1 cellular context compared by ENCODE assay signal in the genomic region with DNA sequence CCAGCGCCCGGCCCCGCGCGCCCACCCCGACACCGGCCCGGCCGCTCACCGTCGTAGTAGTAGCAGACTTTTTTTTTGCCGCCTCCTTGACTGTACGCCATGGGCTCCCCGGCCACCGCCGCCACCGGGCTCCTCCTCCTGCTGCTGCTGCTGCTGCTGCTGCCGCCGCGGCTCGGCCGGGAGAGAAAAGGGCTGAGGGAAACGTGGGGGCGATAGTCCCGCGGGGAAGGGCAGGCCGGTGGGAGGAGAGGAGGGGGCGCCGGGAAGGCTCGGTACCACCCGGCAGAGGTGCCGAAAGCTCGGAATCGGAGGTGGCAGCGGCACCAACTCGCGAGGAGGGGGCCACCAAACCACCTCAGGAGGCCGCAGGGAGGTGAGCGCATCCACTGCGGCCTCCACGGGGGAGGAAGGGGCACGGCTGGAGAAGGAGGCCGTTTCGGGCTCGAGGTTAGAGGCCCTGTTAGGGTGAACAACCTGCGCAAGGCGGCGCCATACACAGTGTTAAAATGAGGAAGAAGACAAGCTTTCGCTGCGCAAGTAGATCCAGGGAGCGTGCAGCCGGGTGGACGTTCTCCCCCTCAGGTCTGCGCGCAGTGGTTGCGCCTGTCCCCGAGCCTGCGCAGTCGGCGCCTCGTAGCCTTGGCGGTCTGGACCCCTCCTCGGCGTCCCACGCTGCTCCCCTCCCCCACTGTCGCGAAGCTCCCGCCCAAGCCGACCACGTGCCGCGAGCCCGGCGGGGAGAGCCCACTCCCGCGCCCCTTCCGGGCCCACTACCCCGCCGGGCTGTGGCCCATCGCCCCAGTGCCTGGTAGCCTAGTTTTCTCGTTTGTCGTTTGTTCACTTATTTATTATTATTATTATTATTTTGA.
TF ChIP-seq lines count a peak whose summit lies in the region.

A gene (minus strand): TSS at position 341 of the 869 bp plus-strand sequence. CDS start 240 bp downstream, at position 101.

TF ChIP-seq in GM12878, 131 proteins besides CTCF, POLR2A, EP300 and RAD21 (continued from another document and continues in another):
- TF ChIP-seq, protein P1, sequence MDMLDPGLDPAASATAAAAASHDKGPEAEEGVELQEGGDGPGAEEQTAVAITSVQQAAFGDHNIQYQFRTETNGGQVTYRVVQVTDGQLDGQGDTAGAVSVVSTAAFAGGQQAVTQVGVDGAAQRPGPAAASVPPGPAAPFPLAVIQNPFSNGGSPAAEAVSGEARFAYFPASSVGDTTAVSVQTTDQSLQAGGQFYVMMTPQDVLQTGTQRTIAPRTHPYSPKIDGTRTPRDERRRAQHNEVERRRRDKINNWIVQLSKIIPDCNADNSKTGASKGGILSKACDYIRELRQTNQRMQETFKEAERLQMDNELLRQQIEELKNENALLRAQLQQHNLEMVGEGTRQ (IDR thresholded peaks at IDR 0.05; ENCODE audit: borderline replicate concordance, low read depth, low read length): peak; percentile 56
- TF ChIP-seq TCF12 (IDR thresholded peaks at IDR 0.05; ENCODE audit: low read depth, low read length) (peak; percentile 58; the same call in 1 of the 2 replicates), JUNB (IDR thresholded peaks at IDR 0.05) (no peak), ASH2L (IDR thresholded peaks at IDR 0.05; ENCODE audit: borderline replicate concordance, low read depth) (peak; percentile 52; the same call in 1 of the 2 replicates), HCFC1 (IDR thresholded peaks at IDR 0.05; ENCODE audit: low read length) (peak; percentile 40; the same call in 1 of the 2 replicates), BMI1 (IDR thresholded peaks at IDR 0.05; ENCODE audit: borderline replicate concordance) (no peak), SPI1 (IDR thresholded peaks at IDR 0.05; ENCODE audit: borderline replicate concordance, insufficient read depth, low read depth, low read length) (no peak), HDAC2 (IDR thresholded peaks at IDR 0.05) (no peak), YBX1 (IDR thresholded peaks at IDR 0.05) (no peak), ZNF622 (IDR thresholded peaks at IDR 0.05) (no peak), MYC (IDR thresholded peaks at IDR 0.05; ENCODE audit: insufficient read depth, insufficient read length, insufficient replicate concordance, low read length, severe bottlenecking) (peak; percentile 93), TBL1XR1 (IDR thresholded peaks at IDR 0.05; ENCODE audit: low read depth, low read length) (0 out of 2 replicates have a peak, but pooled peaks have one; percentile 43), CREM (IDR thresholded peaks at IDR 0.05; ENCODE audit: low read depth) (peak; percentile 51; the same call in 1 of the 2 replicates), BACH1 (IDR thresholded peaks at IDR 0.05; ENCODE audit: borderline replicate concordance) (peak; percentile 78; the same call in 1 of the 2 replicates), LARP7 (IDR thresholded peaks at IDR 0.05) (peak; percentile 96), CBX5 (IDR thresholded peaks at IDR 0.05; ENCODE audit: low read depth) (no peak; the same call in none of the 2 replicates), NRF1 (conservative IDR thresholded peaks at IDR 0.05; ENCODE audit: low read depth, low read length) (peak; percentile 76), GATAD2B (conservative IDR thresholded peaks at IDR 0.05; ENCODE audit: low read depth) (peak; percentile 80), ZBED1 (IDR thresholded peaks at IDR 0.05; ENCODE audit: borderline replicate concordance) (no peak), HDAC6 (IDR thresholded peaks at IDR 0.05; ENCODE audit: unreplicated experiment) (no peak), DPF2 (IDR thresholded peaks at IDR 0.05) (peak; percentile 82), RELA (IDR thresholded peaks at IDR 0.05; ENCODE audit: borderline replicate concordance, partially characterized antibody) (peak; percentile 92), RB1 (IDR thresholded peaks at IDR 0.05; ENCODE audit: borderline replicate concordance) (peak; percentile 90; the same call in 1 of the 2 replicates), SIN3A (IDR thresholded peaks at IDR 0.05; ENCODE audit: low read depth, low read length) (0 out of 2 replicates have a peak, but pooled peaks have one; percentile 21), POU2F2 (IDR thresholded peaks at IDR 0.05; ENCODE audit: borderline replicate concordance, low read depth, low read length) (no peak), SREBF1 (IDR thresholded peaks at IDR 0.05; ENCODE audit: low read length) (peak; percentile 95), MXI1 (IDR thresholded peaks at IDR 0.05; ENCODE audit: low read depth, low read length) (peak; percentile 87), STAT3 (IDR thresholded peaks at IDR 0.05; ENCODE audit: low read depth, low read length) (no peak), MYB (IDR thresholded peaks at IDR 0.05; ENCODE audit: borderline replicate concordance, low read depth, low read length) (no peak), SIX5 (IDR thresholded peaks at IDR 0.05; ENCODE audit: low read depth, low read length, severe bottlenecking) (peak; percentile 23), EED (IDR thresholded peaks at IDR 0.05; ENCODE audit: low read depth) (0 out of 2 replicates have a peak, but pooled peaks have one; percentile 44), ESRRA (IDR thresholded peaks at IDR 0.05; ENCODE audit: low read length) (no peak; the same call in 1 of the 2 replicates)
- TF ChIP-seq, protein P2, sequence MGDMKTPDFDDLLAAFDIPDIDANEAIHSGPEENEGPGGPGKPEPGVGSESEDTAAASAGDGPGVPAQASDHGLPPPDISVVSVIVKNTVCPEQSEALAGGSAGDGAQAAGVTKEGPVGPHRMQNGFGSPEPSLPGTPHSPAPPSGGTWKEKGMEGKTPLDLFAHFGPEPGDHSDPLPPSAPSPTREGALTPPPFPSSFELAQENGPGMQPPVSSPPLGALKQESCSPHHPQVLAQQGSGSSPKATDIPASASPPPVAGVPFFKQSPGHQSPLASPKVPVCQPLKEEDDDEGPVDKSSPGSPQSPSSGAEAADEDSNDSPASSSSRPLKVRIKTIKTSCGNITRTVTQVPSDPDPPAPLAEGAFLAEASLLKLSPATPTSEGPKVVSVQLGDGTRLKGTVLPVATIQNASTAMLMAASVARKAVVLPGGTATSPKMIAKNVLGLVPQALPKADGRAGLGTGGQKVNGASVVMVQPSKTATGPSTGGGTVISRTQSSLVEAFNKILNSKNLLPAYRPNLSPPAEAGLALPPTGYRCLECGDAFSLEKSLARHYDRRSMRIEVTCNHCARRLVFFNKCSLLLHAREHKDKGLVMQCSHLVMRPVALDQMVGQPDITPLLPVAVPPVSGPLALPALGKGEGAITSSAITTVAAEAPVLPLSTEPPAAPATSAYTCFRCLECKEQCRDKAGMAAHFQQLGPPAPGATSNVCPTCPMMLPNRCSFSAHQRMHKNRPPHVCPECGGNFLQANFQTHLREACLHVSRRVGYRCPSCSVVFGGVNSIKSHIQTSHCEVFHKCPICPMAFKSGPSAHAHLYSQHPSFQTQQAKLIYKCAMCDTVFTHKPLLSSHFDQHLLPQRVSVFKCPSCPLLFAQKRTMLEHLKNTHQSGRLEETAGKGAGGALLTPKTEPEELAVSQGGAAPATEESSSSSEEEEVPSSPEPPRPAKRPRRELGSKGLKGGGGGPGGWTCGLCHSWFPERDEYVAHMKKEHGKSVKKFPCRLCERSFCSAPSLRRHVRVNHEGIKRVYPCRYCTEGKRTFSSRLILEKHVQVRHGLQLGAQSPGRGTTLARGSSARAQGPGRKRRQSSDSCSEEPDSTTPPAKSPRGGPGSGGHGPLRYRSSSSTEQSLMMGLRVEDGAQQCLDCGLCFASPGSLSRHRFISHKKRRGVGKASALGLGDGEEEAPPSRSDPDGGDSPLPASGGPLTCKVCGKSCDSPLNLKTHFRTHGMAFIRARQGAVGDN (IDR thresholded peaks at IDR 0.05): peak; percentile 52
- TF ChIP-seq, protein P3, sequence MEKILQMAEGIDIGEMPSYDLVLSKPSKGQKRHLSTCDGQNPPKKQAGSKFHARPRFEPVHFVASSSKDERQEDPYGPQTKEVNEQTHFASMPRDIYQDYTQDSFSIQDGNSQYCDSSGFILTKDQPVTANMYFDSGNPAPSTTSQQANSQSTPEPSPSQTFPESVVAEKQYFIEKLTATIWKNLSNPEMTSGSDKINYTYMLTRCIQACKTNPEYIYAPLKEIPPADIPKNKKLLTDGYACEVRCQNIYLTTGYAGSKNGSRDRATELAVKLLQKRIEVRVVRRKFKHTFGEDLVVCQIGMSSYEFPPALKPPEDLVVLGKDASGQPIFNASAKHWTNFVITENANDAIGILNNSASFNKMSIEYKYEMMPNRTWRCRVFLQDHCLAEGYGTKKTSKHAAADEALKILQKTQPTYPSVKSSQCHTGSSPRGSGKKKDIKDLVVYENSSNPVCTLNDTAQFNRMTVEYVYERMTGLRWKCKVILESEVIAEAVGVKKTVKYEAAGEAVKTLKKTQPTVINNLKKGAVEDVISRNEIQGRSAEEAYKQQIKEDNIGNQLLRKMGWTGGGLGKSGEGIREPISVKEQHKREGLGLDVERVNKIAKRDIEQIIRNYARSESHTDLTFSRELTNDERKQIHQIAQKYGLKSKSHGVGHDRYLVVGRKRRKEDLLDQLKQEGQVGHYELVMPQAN (conservative IDR thresholded peaks at IDR 0.05): peak; percentile 41; the same call in 1 of the 2 replicates
- TF ChIP-seq, protein P4, sequence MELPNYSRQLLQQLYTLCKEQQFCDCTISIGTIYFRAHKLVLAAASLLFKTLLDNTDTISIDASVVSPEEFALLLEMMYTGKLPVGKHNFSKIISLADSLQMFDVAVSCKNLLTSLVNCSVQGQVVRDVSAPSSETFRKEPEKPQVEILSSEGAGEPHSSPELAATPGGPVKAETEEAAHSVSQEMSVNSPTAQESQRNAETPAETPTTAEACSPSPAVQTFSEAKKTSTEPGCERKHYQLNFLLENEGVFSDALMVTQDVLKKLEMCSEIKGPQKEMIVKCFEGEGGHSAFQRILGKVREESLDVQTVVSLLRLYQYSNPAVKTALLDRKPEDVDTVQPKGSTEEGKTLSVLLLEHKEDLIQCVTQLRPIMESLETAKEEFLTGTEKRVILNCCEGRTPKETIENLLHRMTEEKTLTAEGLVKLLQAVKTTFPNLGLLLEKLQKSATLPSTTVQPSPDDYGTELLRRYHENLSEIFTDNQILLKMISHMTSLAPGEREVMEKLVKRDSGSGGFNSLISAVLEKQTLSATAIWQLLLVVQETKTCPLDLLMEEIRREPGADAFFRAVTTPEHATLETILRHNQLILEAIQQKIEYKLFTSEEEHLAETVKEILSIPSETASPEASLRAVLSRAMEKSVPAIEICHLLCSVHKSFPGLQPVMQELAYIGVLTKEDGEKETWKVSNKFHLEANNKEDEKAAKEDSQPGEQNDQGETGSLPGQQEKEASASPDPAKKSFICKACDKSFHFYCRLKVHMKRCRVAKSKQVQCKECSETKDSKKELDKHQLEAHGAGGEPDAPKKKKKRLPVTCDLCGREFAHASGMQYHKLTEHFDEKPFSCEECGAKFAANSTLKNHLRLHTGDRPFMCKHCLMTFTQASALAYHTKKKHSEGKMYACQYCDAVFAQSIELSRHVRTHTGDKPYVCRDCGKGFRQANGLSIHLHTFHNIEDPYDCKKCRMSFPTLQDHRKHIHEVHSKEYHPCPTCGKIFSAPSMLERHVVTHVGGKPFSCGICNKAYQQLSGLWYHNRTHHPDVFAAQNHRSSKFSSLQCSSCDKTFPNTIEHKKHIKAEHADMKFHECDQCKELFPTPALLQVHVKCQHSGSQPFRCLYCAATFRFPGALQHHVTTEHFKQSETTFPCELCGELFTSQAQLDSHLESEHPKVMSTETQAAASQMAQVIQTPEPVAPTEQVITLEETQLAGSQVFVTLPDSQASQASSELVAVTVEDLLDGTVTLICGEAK (IDR thresholded peaks at IDR 0.05; ENCODE audit: borderline replicate concordance): no peak; the same call in 1 of the 2 replicates
- TF ChIP-seq, protein P5, sequence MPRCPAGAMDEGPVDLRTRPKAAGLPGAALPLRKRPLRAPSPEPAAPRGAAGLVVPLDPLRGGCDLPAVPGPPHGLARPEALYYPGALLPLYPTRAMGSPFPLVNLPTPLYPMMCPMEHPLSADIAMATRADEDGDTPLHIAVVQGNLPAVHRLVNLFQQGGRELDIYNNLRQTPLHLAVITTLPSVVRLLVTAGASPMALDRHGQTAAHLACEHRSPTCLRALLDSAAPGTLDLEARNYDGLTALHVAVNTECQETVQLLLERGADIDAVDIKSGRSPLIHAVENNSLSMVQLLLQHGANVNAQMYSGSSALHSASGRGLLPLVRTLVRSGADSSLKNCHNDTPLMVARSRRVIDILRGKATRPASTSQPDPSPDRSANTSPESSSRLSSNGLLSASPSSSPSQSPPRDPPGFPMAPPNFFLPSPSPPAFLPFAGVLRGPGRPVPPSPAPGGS (IDR thresholded peaks at IDR 0.05; ENCODE audit: borderline replicate concordance, insufficient read depth, low read depth, low read length, poor library complexity, severe bottlenecking): no peak
- TF ChIP-seq, protein P6, sequence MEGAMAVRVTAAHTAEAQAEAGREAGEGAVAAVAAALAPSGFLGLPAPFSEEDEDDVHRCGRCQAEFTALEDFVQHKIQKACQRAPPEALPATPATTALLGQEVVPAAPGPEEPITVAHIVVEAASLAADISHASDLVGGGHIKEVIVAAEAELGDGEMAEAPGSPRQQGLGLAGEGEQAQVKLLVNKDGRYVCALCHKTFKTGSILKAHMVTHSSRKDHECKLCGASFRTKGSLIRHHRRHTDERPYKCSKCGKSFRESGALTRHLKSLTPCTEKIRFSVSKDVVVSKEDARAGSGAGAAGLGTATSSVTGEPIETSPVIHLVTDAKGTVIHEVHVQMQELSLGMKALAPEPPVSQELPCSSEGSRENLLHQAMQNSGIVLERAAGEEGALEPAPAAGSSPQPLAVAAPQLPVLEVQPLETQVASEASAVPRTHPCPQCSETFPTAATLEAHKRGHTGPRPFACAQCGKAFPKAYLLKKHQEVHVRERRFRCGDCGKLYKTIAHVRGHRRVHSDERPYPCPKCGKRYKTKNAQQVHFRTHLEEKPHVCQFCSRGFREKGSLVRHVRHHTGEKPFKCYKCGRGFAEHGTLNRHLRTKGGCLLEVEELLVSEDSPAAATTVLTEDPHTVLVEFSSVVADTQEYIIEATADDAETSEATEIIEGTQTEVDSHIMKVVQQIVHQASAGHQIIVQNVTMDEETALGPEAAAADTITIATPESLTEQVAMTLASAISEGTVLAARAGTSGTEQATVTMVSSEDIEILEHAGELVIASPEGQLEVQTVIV (IDR thresholded peaks at IDR 0.05; ENCODE audit: borderline replicate concordance, partially characterized antibody): peak; percentile 94
- TF ChIP-seq, protein P7, sequence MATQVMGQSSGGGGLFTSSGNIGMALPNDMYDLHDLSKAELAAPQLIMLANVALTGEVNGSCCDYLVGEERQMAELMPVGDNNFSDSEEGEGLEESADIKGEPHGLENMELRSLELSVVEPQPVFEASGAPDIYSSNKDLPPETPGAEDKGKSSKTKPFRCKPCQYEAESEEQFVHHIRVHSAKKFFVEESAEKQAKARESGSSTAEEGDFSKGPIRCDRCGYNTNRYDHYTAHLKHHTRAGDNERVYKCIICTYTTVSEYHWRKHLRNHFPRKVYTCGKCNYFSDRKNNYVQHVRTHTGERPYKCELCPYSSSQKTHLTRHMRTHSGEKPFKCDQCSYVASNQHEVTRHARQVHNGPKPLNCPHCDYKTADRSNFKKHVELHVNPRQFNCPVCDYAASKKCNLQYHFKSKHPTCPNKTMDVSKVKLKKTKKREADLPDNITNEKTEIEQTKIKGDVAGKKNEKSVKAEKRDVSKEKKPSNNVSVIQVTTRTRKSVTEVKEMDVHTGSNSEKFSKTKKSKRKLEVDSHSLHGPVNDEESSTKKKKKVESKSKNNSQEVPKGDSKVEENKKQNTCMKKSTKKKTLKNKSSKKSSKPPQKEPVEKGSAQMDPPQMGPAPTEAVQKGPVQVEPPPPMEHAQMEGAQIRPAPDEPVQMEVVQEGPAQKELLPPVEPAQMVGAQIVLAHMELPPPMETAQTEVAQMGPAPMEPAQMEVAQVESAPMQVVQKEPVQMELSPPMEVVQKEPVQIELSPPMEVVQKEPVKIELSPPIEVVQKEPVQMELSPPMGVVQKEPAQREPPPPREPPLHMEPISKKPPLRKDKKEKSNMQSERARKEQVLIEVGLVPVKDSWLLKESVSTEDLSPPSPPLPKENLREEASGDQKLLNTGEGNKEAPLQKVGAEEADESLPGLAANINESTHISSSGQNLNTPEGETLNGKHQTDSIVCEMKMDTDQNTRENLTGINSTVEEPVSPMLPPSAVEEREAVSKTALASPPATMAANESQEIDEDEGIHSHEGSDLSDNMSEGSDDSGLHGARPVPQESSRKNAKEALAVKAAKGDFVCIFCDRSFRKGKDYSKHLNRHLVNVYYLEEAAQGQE (IDR thresholded peaks at IDR 0.05; ENCODE audit: low read depth, low read length): no peak
